ENCODE assay signal across 1 cellular context in the genomic region with DNA sequence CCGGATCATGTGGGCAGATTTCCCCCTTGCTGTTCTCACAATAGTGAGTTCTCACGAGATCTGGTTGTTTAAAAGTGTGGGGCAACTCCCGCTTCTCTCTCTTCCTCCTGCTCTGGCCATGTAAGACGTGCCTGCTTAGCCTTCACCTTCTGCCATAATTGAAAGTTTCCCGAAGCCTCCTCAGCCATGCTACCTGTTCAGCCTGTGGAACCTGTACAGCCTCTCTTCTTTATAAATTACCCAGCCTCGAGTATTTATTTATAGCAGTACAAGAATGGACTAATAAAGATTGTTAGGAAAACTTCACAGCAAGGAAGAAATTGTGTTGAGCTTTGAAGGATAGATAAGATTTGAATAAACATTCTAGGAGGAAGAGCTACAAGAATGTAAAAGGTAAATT.
TF ChIP-seq lines count a peak whose summit lies in the region.

No MANE protein-coding gene starts in this region.

TF ChIP-seq in SK-N-SH, 30 proteins besides CTCF, POLR2A, EP300 and RAD21 (continued from another document):
- TF ChIP-seq, protein P1, sequence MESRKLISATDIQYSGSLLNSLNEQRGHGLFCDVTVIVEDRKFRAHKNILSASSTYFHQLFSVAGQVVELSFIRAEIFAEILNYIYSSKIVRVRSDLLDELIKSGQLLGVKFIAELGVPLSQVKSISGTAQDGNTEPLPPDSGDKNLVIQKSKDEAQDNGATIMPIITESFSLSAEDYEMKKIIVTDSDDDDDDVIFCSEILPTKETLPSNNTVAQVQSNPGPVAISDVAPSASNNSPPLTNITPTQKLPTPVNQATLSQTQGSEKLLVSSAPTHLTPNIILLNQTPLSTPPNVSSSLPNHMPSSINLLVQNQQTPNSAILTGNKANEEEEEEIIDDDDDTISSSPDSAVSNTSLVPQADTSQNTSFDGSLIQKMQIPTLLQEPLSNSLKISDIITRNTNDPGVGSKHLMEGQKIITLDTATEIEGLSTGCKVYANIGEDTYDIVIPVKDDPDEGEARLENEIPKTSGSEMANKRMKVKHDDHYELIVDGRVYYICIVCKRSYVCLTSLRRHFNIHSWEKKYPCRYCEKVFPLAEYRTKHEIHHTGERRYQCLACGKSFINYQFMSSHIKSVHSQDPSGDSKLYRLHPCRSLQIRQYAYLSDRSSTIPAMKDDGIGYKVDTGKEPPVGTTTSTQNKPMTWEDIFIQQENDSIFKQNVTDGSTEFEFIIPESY (IDR thresholded peaks at IDR 0.05; ENCODE audit: borderline replicate concordance, low read depth): no peak
- TF ChIP-seq, protein P2, sequence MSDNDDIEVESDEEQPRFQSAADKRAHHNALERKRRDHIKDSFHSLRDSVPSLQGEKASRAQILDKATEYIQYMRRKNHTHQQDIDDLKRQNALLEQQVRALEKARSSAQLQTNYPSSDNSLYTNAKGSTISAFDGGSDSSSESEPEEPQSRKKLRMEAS (IDR thresholded peaks at IDR 0.05; ENCODE audit: low read depth): no peak
- TF ChIP-seq SMC3 (IDR thresholded peaks at IDR 0.05; ENCODE audit: low read depth, low read length) (no peak), RCOR1 (IDR thresholded peaks at IDR 0.05; ENCODE audit: low read length) (no peak), NFIC (IDR thresholded peaks at IDR 0.05; ENCODE audit: borderline replicate concordance) (no peak), RFX5 (IDR thresholded peaks at IDR 0.05; ENCODE audit: low read length) (no peak), JUND (IDR thresholded peaks at IDR 0.05) (no peak), RXRA (IDR thresholded peaks at IDR 0.05; ENCODE audit: borderline replicate concordance, low read depth) (no peak), MEF2A (IDR thresholded peaks at IDR 0.05; ENCODE audit: borderline replicate concordance, low read depth) (no peak), GATA2 (CRISPR knock-in tag; IDR thresholded peaks at IDR 0.05) (no peak), SIN3A (IDR thresholded peaks at IDR 0.05; ENCODE audit: borderline replicate concordance, low read depth, low read length) (no peak), FOXJ3 (CRISPR knock-in tag; IDR thresholded peaks at IDR 0.05) (no peak)
- TF ChIP-seq, protein P3, sequence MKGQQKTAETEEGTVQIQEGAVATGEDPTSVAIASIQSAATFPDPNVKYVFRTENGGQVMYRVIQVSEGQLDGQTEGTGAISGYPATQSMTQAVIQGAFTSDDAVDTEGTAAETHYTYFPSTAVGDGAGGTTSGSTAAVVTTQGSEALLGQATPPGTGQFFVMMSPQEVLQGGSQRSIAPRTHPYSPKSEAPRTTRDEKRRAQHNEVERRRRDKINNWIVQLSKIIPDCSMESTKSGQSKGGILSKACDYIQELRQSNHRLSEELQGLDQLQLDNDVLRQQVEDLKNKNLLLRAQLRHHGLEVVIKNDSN (IDR thresholded peaks at IDR 0.05; ENCODE audit: borderline replicate concordance, low read depth): no peak
- TF ChIP-seq, protein P4, sequence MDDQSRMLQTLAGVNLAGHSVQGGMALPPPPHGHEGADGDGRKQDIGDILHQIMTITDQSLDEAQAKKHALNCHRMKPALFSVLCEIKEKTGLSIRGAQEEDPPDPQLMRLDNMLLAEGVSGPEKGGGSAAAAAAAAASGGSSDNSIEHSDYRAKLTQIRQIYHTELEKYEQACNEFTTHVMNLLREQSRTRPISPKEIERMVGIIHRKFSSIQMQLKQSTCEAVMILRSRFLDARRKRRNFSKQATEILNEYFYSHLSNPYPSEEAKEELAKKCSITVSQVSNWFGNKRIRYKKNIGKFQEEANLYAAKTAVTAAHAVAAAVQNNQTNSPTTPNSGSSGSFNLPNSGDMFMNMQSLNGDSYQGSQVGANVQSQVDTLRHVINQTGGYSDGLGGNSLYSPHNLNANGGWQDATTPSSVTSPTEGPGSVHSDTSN (IDR thresholded peaks at IDR 0.05): no peak
- TF ChIP-seq, protein P5, sequence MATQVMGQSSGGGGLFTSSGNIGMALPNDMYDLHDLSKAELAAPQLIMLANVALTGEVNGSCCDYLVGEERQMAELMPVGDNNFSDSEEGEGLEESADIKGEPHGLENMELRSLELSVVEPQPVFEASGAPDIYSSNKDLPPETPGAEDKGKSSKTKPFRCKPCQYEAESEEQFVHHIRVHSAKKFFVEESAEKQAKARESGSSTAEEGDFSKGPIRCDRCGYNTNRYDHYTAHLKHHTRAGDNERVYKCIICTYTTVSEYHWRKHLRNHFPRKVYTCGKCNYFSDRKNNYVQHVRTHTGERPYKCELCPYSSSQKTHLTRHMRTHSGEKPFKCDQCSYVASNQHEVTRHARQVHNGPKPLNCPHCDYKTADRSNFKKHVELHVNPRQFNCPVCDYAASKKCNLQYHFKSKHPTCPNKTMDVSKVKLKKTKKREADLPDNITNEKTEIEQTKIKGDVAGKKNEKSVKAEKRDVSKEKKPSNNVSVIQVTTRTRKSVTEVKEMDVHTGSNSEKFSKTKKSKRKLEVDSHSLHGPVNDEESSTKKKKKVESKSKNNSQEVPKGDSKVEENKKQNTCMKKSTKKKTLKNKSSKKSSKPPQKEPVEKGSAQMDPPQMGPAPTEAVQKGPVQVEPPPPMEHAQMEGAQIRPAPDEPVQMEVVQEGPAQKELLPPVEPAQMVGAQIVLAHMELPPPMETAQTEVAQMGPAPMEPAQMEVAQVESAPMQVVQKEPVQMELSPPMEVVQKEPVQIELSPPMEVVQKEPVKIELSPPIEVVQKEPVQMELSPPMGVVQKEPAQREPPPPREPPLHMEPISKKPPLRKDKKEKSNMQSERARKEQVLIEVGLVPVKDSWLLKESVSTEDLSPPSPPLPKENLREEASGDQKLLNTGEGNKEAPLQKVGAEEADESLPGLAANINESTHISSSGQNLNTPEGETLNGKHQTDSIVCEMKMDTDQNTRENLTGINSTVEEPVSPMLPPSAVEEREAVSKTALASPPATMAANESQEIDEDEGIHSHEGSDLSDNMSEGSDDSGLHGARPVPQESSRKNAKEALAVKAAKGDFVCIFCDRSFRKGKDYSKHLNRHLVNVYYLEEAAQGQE (IDR thresholded peaks at IDR 0.05; ENCODE audit: low read depth, low read length): no peak
- TF ChIP-seq, protein P6, sequence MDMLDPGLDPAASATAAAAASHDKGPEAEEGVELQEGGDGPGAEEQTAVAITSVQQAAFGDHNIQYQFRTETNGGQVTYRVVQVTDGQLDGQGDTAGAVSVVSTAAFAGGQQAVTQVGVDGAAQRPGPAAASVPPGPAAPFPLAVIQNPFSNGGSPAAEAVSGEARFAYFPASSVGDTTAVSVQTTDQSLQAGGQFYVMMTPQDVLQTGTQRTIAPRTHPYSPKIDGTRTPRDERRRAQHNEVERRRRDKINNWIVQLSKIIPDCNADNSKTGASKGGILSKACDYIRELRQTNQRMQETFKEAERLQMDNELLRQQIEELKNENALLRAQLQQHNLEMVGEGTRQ (IDR thresholded peaks at IDR 0.05; ENCODE audit: borderline replicate concordance, low read depth, low read length): no peak
- TF ChIP-seq, protein P7, sequence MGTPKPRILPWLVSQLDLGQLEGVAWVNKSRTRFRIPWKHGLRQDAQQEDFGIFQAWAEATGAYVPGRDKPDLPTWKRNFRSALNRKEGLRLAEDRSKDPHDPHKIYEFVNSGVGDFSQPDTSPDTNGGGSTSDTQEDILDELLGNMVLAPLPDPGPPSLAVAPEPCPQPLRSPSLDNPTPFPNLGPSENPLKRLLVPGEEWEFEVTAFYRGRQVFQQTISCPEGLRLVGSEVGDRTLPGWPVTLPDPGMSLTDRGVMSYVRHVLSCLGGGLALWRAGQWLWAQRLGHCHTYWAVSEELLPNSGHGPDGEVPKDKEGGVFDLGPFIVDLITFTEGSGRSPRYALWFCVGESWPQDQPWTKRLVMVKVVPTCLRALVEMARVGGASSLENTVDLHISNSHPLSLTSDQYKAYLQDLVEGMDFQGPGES (IDR thresholded peaks at IDR 0.05; ENCODE audit: low read depth, low read length): no peak
